ENCODE assay signal across 1 cellular context in genomic region chr3:188380722-188381121, GRCh38.
TF ChIP-seq lines count a peak whose summit lies in the region.

No MANE protein-coding gene starts in this region.

TF ChIP-seq in HepG2, 621 proteins besides CTCF, POLR2A, EP300 and RAD21 (continued from another document):
- TF ChIP-seq DMTF1 (CRISPR knock-in tag; IDR thresholded peaks at IDR 0.05) (no peak), KAT8 (CRISPR knock-in tag; IDR thresholded peaks at IDR 0.05) (no peak), POGZ (CRISPR knock-in tag; IDR thresholded peaks at IDR 0.05) (no peak), HNF4A (CRISPR knock-in tag; IDR thresholded peaks at IDR 0.05) (peak; percentile 53), KLF9 (CRISPR knock-in tag; IDR thresholded peaks at IDR 0.05; ENCODE audit: low read depth) (no peak), ZNF512B (CRISPR knock-in tag; IDR thresholded peaks at IDR 0.05; ENCODE audit: borderline replicate concordance) (no peak), SP2 (CRISPR knock-in tag; IDR thresholded peaks at IDR 0.05) (no peak), ZNF737 (CRISPR knock-in tag; IDR thresholded peaks at IDR 0.05; ENCODE audit: borderline replicate concordance) (no peak), NR2F6 (IDR thresholded peaks at IDR 0.05) (no peak), NR2F6 (CRISPR knock-in tag; IDR thresholded peaks at IDR 0.05) (no peak), ARID5B (CRISPR knock-in tag; IDR thresholded peaks at IDR 0.05) (0 out of 2 replicates have a peak, but pooled peaks have one; percentile 27), RARA (CRISPR knock-in tag; IDR thresholded peaks at IDR 0.05) (no peak), MATR3 (CRISPR knock-in tag; IDR thresholded peaks at IDR 0.05) (no peak), HBP1 (CRISPR knock-in tag; IDR thresholded peaks at IDR 0.05; ENCODE audit: low read depth) (no peak), MLLT10 (CRISPR knock-in tag; IDR thresholded peaks at IDR 0.05) (no peak), ZFP82 (CRISPR knock-in tag; IDR thresholded peaks at IDR 0.05; ENCODE audit: borderline replicate concordance) (no peak), GABPA (IDR thresholded peaks at IDR 0.05; ENCODE audit: low read depth, low read length) (no peak), GABPA (CRISPR knock-in tag; IDR thresholded peaks at IDR 0.05; ENCODE audit: low read depth) (no peak), ZNF574 (CRISPR knock-in tag; IDR thresholded peaks at IDR 0.05) (no peak), HNRNPL (IDR thresholded peaks at IDR 0.05; ENCODE audit: low read depth, low read length) (no peak), ZNF296 (CRISPR knock-in tag; conservative IDR thresholded peaks at IDR 0.05) (no peak), GLI4 (CRISPR knock-in tag; IDR thresholded peaks at IDR 0.05; ENCODE audit: borderline replicate concordance) (no peak), HMG20A (CRISPR knock-in tag; IDR thresholded peaks at IDR 0.05; ENCODE audit: borderline replicate concordance) (no peak), RFXANK (CRISPR knock-in tag; IDR thresholded peaks at IDR 0.05) (no peak), ESRRA (CRISPR knock-in tag; IDR thresholded peaks at IDR 0.05; ENCODE audit: low read depth) (peak; percentile 63; the same call in 1 of the 2 replicates)
TF ChIP-seq in HepG2: peak in this region for 5.
